Comparison of ENCODE assay signal across 1 cellular context in genomic region chr4:7559741-7560376, GRCh38.
TF ChIP-seq lines count a peak whose summit lies in the region.

No MANE protein-coding gene starts in this region.

TF ChIP-seq in HepG2, 621 proteins besides CTCF, POLR2A, EP300 and RAD21 (continued from another document and continues in another):
- TF ChIP-seq, protein P1, sequence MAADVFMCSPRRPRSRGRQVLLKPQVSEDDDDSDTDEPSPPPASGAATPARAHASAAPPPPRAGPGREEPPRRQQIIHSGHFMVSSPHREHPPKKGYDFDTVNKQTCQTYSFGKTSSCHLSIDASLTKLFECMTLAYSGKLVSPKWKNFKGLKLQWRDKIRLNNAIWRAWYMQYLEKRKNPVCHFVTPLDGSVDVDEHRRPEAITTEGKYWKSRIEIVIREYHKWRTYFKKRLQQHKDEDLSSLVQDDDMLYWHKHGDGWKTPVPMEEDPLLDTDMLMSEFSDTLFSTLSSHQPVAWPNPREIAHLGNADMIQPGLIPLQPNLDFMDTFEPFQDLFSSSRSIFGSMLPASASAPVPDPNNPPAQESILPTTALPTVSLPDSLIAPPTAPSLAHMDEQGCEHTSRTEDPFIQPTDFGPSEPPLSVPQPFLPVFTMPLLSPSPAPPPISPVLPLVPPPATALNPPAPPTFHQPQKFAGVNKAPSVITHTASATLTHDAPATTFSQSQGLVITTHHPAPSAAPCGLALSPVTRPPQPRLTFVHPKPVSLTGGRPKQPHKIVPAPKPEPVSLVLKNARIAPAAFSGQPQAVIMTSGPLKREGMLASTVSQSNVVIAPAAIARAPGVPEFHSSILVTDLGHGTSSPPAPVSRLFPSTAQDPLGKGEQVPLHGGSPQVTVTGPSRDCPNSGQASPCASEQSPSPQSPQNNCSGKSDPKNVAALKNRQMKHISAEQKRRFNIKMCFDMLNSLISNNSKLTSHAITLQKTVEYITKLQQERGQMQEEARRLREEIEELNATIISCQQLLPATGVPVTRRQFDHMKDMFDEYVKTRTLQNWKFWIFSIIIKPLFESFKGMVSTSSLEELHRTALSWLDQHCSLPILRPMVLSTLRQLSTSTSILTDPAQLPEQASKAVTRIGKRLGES (CRISPR knock-in tag; IDR thresholded peaks at IDR 0.05; ENCODE audit: borderline replicate concordance) = no peak
- TF ChIP-seq MED1 (CRISPR knock-in tag; IDR thresholded peaks at IDR 0.05) (peak; percentile 26; the same call in 1 of the 2 replicates), HIVEP1 (CRISPR knock-in tag; IDR thresholded peaks at IDR 0.05) (no peak), ZSCAN25 (CRISPR knock-in tag; IDR thresholded peaks at IDR 0.05) (no peak), PCBP2 (optimal IDR thresholded peaks at IDR 0.05; ENCODE audit: low read depth, low read length, poor library complexity, severe bottlenecking) (no peak), ZNF550 (CRISPR knock-in tag; IDR thresholded peaks at IDR 0.05; ENCODE audit: borderline replicate concordance) (no peak), ETV5 (CRISPR knock-in tag; IDR thresholded peaks at IDR 0.05; ENCODE audit: borderline replicate concordance) (peak; percentile 85), ZNF329 (CRISPR knock-in tag; IDR thresholded peaks at IDR 0.05; ENCODE audit: low read depth) (no peak), BRF2 (CRISPR knock-in tag; IDR thresholded peaks at IDR 0.05) (no peak), AHDC1 (CRISPR knock-in tag; IDR thresholded peaks at IDR 0.05; ENCODE audit: borderline replicate concordance) (peak; percentile 63; the same call in 1 of the 2 replicates), CBFB (CRISPR knock-in tag; IDR thresholded peaks at IDR 0.05) (no peak), SAP130 (CRISPR knock-in tag; IDR thresholded peaks at IDR 0.05; ENCODE audit: low read depth) (0 out of 2 replicates have a peak, but pooled peaks have one; percentile 26), ZNF580 (CRISPR knock-in tag; IDR thresholded peaks at IDR 0.05; ENCODE audit: borderline replicate concordance, low read depth) (0 out of 2 replicates have a peak, but pooled peaks have one; percentile 37), TBX3 (IDR thresholded peaks at IDR 0.05; ENCODE audit: borderline replicate concordance) (no peak), MTA1 (CRISPR knock-in tag; IDR thresholded peaks at IDR 0.05; ENCODE audit: borderline replicate concordance) (no peak), ARHGAP35 (CRISPR knock-in tag; IDR thresholded peaks at IDR 0.05; ENCODE audit: borderline replicate concordance) (no peak), NFE2L2 (IDR thresholded peaks at IDR 0.05; ENCODE audit: low read length) (no peak), PAWR (CRISPR knock-in tag; IDR thresholded peaks at IDR 0.05; ENCODE audit: borderline replicate concordance) (no peak), ZNF263 (CRISPR knock-in tag; IDR thresholded peaks at IDR 0.05) (no peak), ZNF333 (CRISPR knock-in tag; IDR thresholded peaks at IDR 0.05; ENCODE audit: borderline replicate concordance) (no peak), MIXL1 (CRISPR knock-in tag; IDR thresholded peaks at IDR 0.05) (peak; percentile 96), KDM4B (CRISPR knock-in tag; IDR thresholded peaks at IDR 0.05) (no peak), ONECUT2 (CRISPR knock-in tag; IDR thresholded peaks at IDR 0.05) (peak; percentile 83), ZNF558 (CRISPR knock-in tag; IDR thresholded peaks at IDR 0.05; ENCODE audit: borderline replicate concordance) (no peak), SALL2 (CRISPR knock-in tag; IDR thresholded peaks at IDR 0.05) (no peak), ZNF512B (CRISPR knock-in tag; IDR thresholded peaks at IDR 0.05; ENCODE audit: borderline replicate concordance) (no peak), PITX1 (CRISPR knock-in tag; IDR thresholded peaks at IDR 0.05) (no peak), GABPA (IDR thresholded peaks at IDR 0.05; ENCODE audit: low read depth, low read length) (no peak), GABPA (CRISPR knock-in tag; IDR thresholded peaks at IDR 0.05; ENCODE audit: low read depth) (0 out of 2 replicates have a peak, but pooled peaks have one; percentile 45), ZNF709 (CRISPR knock-in tag; IDR thresholded peaks at IDR 0.05) (no peak), ZBTB3 (CRISPR knock-in tag; IDR thresholded peaks at IDR 0.05; ENCODE audit: borderline replicate concordance, low read depth) (no peak), ZFX (CRISPR knock-in tag; IDR thresholded peaks at IDR 0.05; ENCODE audit: low read depth) (no peak), FOXA3 (CRISPR knock-in tag; IDR thresholded peaks at IDR 0.05) (peak; percentile 48; the same call in 1 of the 2 replicates), LCORL (IDR thresholded peaks at IDR 0.05) (no peak), LCORL (CRISPR knock-in tag; IDR thresholded peaks at IDR 0.05) (no peak), ZFP36L1 (CRISPR knock-in tag; IDR thresholded peaks at IDR 0.05) (no peak), YY1 (IDR thresholded peaks at IDR 0.05; ENCODE audit: insufficient read depth, insufficient replicate concordance, low read depth, low read length) (peak; percentile 40), FOSL2 (CRISPR knock-in tag; IDR thresholded peaks at IDR 0.05) (peak; percentile 36; the same call in 1 of the 2 replicates), ZNF562 (CRISPR knock-in tag; IDR thresholded peaks at IDR 0.05; ENCODE audit: borderline replicate concordance) (no peak), GATAD2A (CRISPR knock-in tag; IDR thresholded peaks at IDR 0.05) (0 out of 2 replicates have a peak, but pooled peaks have one; percentile 47), PHF21A (CRISPR knock-in tag; IDR thresholded peaks at IDR 0.05) (no peak), MAX (IDR thresholded peaks at IDR 0.05) (0 out of 2 replicates have a peak, but pooled peaks have one; percentile 24), ZNF382 (CRISPR knock-in tag; IDR thresholded peaks at IDR 0.05; ENCODE audit: borderline replicate concordance) (no peak), RFXAP (CRISPR knock-in tag; IDR thresholded peaks at IDR 0.05; ENCODE audit: borderline replicate concordance) (no peak), THAP11 (CRISPR knock-in tag; IDR thresholded peaks at IDR 0.05) (no peak), YEATS4 (CRISPR knock-in tag; IDR thresholded peaks at IDR 0.05; ENCODE audit: borderline replicate concordance) (no peak)
- TF ChIP-seq, protein P2, sequence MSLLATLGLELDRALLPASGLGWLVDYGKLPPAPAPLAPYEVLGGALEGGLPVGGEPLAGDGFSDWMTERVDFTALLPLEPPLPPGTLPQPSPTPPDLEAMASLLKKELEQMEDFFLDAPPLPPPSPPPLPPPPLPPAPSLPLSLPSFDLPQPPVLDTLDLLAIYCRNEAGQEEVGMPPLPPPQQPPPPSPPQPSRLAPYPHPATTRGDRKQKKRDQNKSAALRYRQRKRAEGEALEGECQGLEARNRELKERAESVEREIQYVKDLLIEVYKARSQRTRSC (CRISPR knock-in tag; IDR thresholded peaks at IDR 0.05; ENCODE audit: low read depth) = no peak
- TF ChIP-seq, protein P3, sequence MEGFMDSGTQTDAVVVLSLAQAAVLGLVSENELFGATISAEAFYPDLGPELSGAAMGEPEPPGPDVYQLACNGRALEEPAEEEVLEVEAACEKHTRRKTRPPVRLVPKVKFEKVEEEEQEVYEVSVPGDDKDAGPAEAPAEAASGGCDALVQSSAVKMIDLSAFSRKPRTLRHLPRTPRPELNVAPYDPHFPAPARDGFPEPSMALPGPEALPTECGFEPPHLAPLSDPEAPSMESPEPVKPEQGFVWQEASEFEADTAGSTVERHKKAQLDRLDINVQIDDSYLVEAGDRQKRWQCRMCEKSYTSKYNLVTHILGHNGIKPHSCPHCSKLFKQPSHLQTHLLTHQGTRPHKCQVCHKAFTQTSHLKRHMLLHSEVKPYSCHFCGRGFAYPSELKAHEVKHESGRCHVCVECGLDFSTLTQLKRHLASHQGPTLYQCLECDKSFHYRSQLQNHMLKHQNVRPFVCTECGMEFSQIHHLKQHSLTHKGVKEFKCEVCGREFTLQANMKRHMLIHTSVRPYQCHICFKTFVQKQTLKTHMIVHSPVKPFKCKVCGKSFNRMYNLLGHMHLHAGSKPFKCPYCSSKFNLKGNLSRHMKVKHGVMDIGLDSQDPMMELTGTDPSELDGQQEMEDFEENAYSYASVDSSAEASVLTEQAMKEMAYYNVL (CRISPR knock-in tag; IDR thresholded peaks at IDR 0.05; ENCODE audit: borderline replicate concordance) = no peak
- TF ChIP-seq, protein P4, sequence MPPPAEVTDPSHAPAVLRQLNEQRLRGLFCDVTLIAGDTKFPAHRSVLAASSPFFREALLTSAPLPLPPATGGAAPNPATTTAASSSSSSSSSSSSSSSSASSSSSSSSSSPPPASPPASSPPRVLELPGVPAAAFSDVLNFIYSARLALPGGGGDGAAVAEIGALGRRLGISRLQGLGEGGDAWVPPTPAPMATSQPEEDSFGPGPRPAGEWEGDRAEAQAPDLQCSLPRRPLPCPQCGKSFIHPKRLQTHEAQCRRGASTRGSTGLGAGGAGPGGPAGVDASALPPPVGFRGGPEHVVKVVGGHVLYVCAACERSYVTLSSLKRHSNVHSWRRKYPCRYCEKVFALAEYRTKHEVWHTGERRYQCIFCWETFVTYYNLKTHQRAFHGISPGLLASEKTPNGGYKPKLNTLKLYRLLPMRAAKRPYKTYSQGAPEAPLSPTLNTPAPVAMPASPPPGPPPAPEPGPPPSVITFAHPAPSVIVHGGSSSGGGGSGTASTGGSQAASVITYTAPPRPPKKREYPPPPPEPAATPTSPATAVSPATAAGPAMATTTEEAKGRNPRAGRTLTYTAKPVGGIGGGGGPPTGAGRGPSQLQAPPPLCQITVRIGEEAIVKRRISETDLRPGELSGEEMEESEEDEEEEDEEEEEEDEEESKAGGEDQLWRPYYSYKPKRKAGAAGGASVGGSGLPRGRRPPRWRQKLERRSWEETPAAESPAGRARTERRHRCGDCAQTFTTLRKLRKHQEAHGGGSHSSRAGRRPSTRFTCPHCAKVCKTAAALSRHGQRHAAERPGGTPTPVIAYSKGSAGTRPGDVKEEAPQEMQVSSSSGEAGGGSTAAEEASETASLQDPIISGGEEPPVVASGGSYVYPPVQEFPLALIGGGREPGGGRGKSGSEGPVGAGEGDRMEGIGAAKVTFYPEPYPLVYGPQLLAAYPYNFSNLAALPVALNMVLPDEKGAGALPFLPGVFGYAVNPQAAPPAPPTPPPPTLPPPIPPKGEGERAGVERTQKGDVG (CRISPR knock-in tag; IDR thresholded peaks at IDR 0.05; ENCODE audit: borderline replicate concordance) = no peak
